In genomic region chr19:32702010-32702409, GRCh38 we compare ENCODE assay signal across 19 cellular contexts. TPM values are rescaled to one million over a fixed set of nuclear protein-coding genes. Genes with fewer than 3 reads are reported as not detected.
DNase-seq lines count a peak whose midpoint lies in the region; ATAC-seq and TF ChIP-seq lines count a peak whose summit lies in the region.
"Had no signal": no experiment of that assay in that cellular context is flagged by ENCODE, and none has a peak within 500 bp of the region (broad histone marks: within the 10 kb centered on the region; RNA-seq: fewer than 3 reads in every experiment).

No MANE protein-coding gene starts in this region.

- CTCF ChIA-PET in activated CD4-positive, alpha-beta memory T cell treated with anti-CD3 and anti-CD28 coated beads for 36 hours (lab: Charles Lee): no interaction called here

- ATAC-seq in HG03196 (IDR thresholded peaks at IDR 0.05; ENCODE audit: unreplicated experiment) (no peak), GM21717 (IDR thresholded peaks at IDR 0.05; ENCODE audit: unreplicated experiment) (no peak)
- ATAC-seq: activated CD4-positive, CD25-positive, alpha-beta regulatory T cell treated with anti-CD3 and anti-CD28 coated beads, Interleukin-2, amount 50 U/mL, for 24 hours; HCT116 had no signal

- peaks cover 76% of the 10 kb centered on the region for H3K9me3 Mint-ChIP-seq in nephron progenitor cell
- peaks cover 19% of the 10 kb centered on the region for H3K9me3 Mint-ChIP-seq in activated CD4-positive, alpha-beta memory T cell treated with anti-CD3 and anti-CD28 coated beads for 36 hours

- no peak for TF ChIP-seq CTCF in nephron progenitor cell (IDR thresholded peaks at IDR 0.05)

- peak overlapping the region; percentile 35 for H3K27ac Mint-ChIP-seq in nephron progenitor cell
- H3K27ac Mint-ChIP-seq in activated CD4-positive, alpha-beta memory T cell treated with anti-CD3 and anti-CD28 coated beads for 36 hours: no peak overlapping the region
- H3K27ac Mint-ChIP-seq: activated naive CD8-positive, alpha-beta T cell treated with anti-CD3 and anti-CD28 coated beads, Interleukin-2, amount 10 ng/mL, durations not matched to agents 7 days and 5 days; dendritic cell treated with granulocyte-macrophage colony-stimulating factor and Interleukin-4, amounts not matched to agents 40 ng/mL and 50 ng/mL, for 4 days had no signal

- H3K27me3 Mint-ChIP-seq in nephron progenitor cell (ENCODE audit: low read depth, poor library complexity): peaks cover 2% of the 10 kb centered on the region
- no peaks in the 10 kb centered on the region for H3K27me3 Mint-ChIP-seq in activated CD4-positive, alpha-beta memory T cell treated with anti-CD3 and anti-CD28 coated beads for 36 hours
- H3K27me3 Mint-ChIP-seq: activated naive CD8-positive, alpha-beta T cell treated with anti-CD3 and anti-CD28 coated beads, Interleukin-2, amount 10 ng/mL, durations not matched to agents 7 days and 5 days; dendritic cell treated with granulocyte-macrophage colony-stimulating factor and Interleukin-4, amounts not matched to agents 40 ng/mL and 50 ng/mL, for 4 days had no signal

- H3K4me3 Mint-ChIP-seq in nephron progenitor cell: no peak overlapping the region
- H3K4me3 Mint-ChIP-seq in activated CD4-positive, alpha-beta memory T cell treated with anti-CD3 and anti-CD28 coated beads for 36 hours: no peak overlapping the region
- H3K4me3 Mint-ChIP-seq: activated naive CD8-positive, alpha-beta T cell treated with anti-CD3 and anti-CD28 coated beads, Interleukin-2, amount 10 ng/mL, durations not matched to agents 7 days and 5 days; dendritic cell treated with granulocyte-macrophage colony-stimulating factor and Interleukin-4, amounts not matched to agents 40 ng/mL and 50 ng/mL, for 4 days had no signal

- DNase-seq in HuH-7 (ENCODE audit: low spot score): peak; percentile 71
- peak; percentile 22 for DNase-seq in NCI-H2196 (lab: John Stamatoyannopoulos, UW; ENCODE audit: unreplicated experiment)
- DNase-seq in epithelial cell of prostate (ENCODE audit: low read depth, low spot score): no peak
- no peak for DNase-seq in nephron progenitor cell
- no peak for DNase-seq in activated CD4-positive, alpha-beta memory T cell treated with anti-CD3 and anti-CD28 coated beads for 36 hours
- DNase-seq: activated naive CD8-positive, alpha-beta T cell treated with anti-CD3 and anti-CD28 coated beads, Interleukin-2, amount 10 ng/mL, durations not matched to agents 7 days and 5 days; foreskin melanocyte; GDM1; kidney glomerular epithelial cell; NCI-H187; T-helper 9 cell had no signal

- intact Hi-C loops in activated CD4-positive, alpha-beta memory T cell treated with anti-CD3 and anti-CD28 coated beads for 36 hours (cut with micrococcal nuclease): no loop called here

- H3K27ac ChIP-seq in epithelial cell of prostate: peak overlapping the region; percentile 39
- H3K27ac ChIP-seq: breast epithelium, SJSA1 had no signal

- POLR2A ChIA-PET in activated CD4-positive, alpha-beta memory T cell treated with anti-CD3 and anti-CD28 coated beads for 36 hours (lab: Charles Lee): no interaction called here

- peaks cover 20% of the 10 kb centered on the region for H3K4me1 Mint-ChIP-seq in nephron progenitor cell
- peaks cover 28% of the 10 kb centered on the region for H3K4me1 Mint-ChIP-seq in activated CD4-positive, alpha-beta memory T cell treated with anti-CD3 and anti-CD28 coated beads for 36 hours (ENCODE audit: low read depth)

- H3K36me3 Mint-ChIP-seq in nephron progenitor cell (ENCODE audit: low read depth): peaks cover 95% of the 10 kb centered on the region
- H3K36me3 Mint-ChIP-seq in activated CD4-positive, alpha-beta memory T cell treated with anti-CD3 and anti-CD28 coated beads for 36 hours: peaks cover 70% of the 10 kb centered on the region

RNA-seq across cellular contexts. Expression of gene NUDT19, which starts 10.4 kb away (rescaled TPM):
- 10 to 100 TPM; 14.9 to 15.0 TPM for total RNA-seq in activated CD4-positive, alpha-beta memory T cell treated with anti-CD3 and anti-CD28 coated beads for 36 hours

RNA-seq across cellular contexts. Expression of gene TDRD12, which starts 17.6 kb away (rescaled TPM):
- under 1 TPM; 0.24 to 0.63 TPM for total RNA-seq in activated CD4-positive, alpha-beta memory T cell treated with anti-CD3 and anti-CD28 coated beads for 36 hours
- total RNA-seq: NCI-H460 had no signal

RNA-seq across cellular contexts. Expression of gene RGS9BP, which starts 26.4 kb away (rescaled TPM):
- total RNA-seq in activated CD4-positive, alpha-beta memory T cell treated with anti-CD3 and anti-CD28 coated beads for 36 hours: under 1 TPM; 0.10 to 0.19 TPM

RNA-seq across cellular contexts. Expression of gene ANKRD27, which starts 27.0 kb away (rescaled TPM):
- 10 to 100 TPM; 39.7 to 45.4 TPM for total RNA-seq in activated CD4-positive, alpha-beta memory T cell treated with anti-CD3 and anti-CD28 coated beads for 36 hours

Comparison
In these comparisons a context has a peak if more than half of its experiments do, and no peak if none do; other contexts are left out.
1. DNase-seq: peak in HuH-7 (single experiment) and NCI-H2196 (single experiment); none in epithelial cell of prostate (single experiment), nephron progenitor cell (single experiment) and activated CD4-positive, alpha-beta memory T cell treated with anti-CD3 and anti-CD28 coated beads for 36 hours (single experiment).